ENCODE assay signal across 9 cellular contexts in the genomic region with DNA sequence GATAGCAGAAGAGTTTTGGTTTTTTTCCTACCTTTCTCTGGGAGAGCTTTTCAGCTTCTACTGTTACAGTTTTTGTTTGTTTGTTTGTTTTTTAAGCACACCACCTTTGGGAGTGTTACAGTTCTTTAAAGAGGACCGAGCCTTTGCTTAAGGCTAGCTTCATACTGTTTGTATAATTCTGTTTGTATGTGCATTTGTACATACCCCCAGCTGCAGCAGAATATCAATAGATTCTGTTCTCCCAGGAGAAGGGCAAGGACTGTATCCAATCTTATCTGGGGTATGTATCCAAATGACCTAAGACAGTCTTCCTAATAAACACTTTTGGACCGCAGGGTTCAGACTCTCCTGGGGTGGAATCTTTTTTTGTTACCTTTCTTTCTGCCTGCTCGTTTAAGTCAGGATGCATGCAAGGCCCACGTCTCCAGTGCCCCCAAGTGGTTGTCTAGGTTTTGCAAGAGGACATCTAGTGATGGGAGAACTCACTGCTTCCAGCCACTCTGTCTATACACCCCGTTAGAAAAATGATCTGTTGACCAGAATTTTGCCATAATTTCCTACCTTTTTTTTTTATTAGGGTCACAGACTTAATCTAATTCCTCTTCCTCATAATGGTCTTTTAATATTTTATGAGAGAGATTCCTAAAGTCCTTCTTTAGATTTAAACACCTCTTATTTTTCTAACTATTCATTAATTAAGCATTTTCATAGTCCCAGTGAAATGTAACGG. TPM values are rescaled to one million over a fixed set of nuclear protein-coding genes. Genes with fewer than 3 reads are reported as not detected.
A peak's percentile ranks its signal among the peaks of the same experiment; 100 is the strongest.
DNase-seq lines count a peak whose midpoint lies in the region; ATAC-seq, FAIRE-seq and TF ChIP-seq lines count a peak whose summit lies in the region.
"Had no signal": no experiment of that assay in that cellular context is flagged by ENCODE, and none has a peak within 500 bp of the region (broad histone marks: within the 10 kb centered on the region; RNA-seq: fewer than 3 reads in every experiment).

No MANE protein-coding gene starts in this region.

- CTCF ChIA-PET in WTC11 (lab: Charles Lee) = interaction anchor here (0.6 to 1.5 kb wide), 9 partner anchors 8 to 297 kb away, joined by 3 to 7 read pairs (median 4); a partner anchor contains a TSS

- H3K27me3 Mint-ChIP-seq in WTC11 (ENCODE audit: low read depth) = peaks cover 13% of the 10 kb centered on the region

- TF ChIP-seq CTCF in WTC11 (IDR thresholded peaks at IDR 0.05) (peak; percentile 43; the same call in 1 of the 2 replicates), bronchial epithelial cell (IDR thresholded peaks at IDR 0.05; ENCODE audit: insufficient read depth, low read length, severe bottlenecking) (peak; percentile 79), kidney epithelial cell (IDR thresholded peaks at IDR 0.05; ENCODE audit: insufficient read depth, low read length, poor library complexity, severe bottlenecking) (peak; percentile 92)

- DNase-seq in NCI-H1417 (lab: John Stamatoyannopoulos, UW) (peak; percentile 60 to 78 (median 63)), NCI-H1417 treated with DMSO at 0.1 percent for 48 hours (lab: John Stamatoyannopoulos, UW) (no peak), NCI-H2196 (lab: John Stamatoyannopoulos, UW; ENCODE audit: unreplicated experiment) (peak; percentile 61), WTC11 (ENCODE audit: low spot score) (peak; percentile 63), bronchial epithelial cell (ENCODE audit: low read depth) (peak; percentile 71), kidney epithelial cell (ENCODE audit: low read depth) (peak; percentile 31)
- peak; percentile 52 to 58 for DNase-seq in stimulated activated CD4-positive, alpha-beta T cell treated with anti-CD3 and anti-CD28 coated beads, Interleukin-4, amount 100 ng/mL, for 4 hours

- H3K27me3 ChIP-seq in bronchial epithelial cell (ENCODE audit: control insufficient read depth, insufficient read depth, low read length) (no peaks in the 10 kb centered on the region), kidney epithelial cell (ENCODE audit: control insufficient read depth, insufficient read depth, low read length) (no peaks in the 10 kb centered on the region)
- H3K27me3 ChIP-seq: BLaER1 had no signal

- H3K4me3 Mint-ChIP-seq in WTC11 = no peak overlapping the region

- POLR2A ChIA-PET in WTC11 (lab: Charles Lee) = no interaction called here

- no peaks in the 10 kb centered on the region for H3K36me3 Mint-ChIP-seq in WTC11

- no peaks in the 10 kb centered on the region for H3K9me3 Mint-ChIP-seq in WTC11

- ATAC-seq in HG02981 (IDR thresholded peaks at IDR 0.05; ENCODE audit: unreplicated experiment) = peak; percentile 82
- peak; percentile 94 for ATAC-seq in WTC11

- H3K4me1 Mint-ChIP-seq in WTC11 = peaks cover 13% of the 10 kb centered on the region

- H3K27ac Mint-ChIP-seq in WTC11 = no peak overlapping the region

- no peak for FAIRE-seq in bronchial epithelial cell (lab: Jason Lieb, UNC)

- H3K36me3 ChIP-seq in bronchial epithelial cell (ENCODE audit: control insufficient read depth, insufficient read depth, low read length) (no peaks in the 10 kb centered on the region), kidney epithelial cell (ENCODE audit: control insufficient read depth, insufficient read depth, low read length) (no peaks in the 10 kb centered on the region)
- H3K36me3 ChIP-seq: BLaER1 had no signal

- H3K4me3 ChIP-seq in bronchial epithelial cell (ENCODE audit: low read depth, low read length) (no peak overlapping the region), kidney epithelial cell (ENCODE audit: low read depth, low read length) (no peak overlapping the region)
- H3K4me3 ChIP-seq: BLaER1 had no signal

TF ChIP-seq in WTC11, 78 proteins besides CTCF, POLR2A, EP300 and RAD21:
- TF ChIP-seq GABPB1 (CRISPR knock-in tag; IDR thresholded peaks at IDR 0.05) (no peak), SMAD3 (CRISPR knock-in tag; IDR thresholded peaks at IDR 0.05; ENCODE audit: borderline replicate concordance) (no peak), CREB1 (CRISPR knock-in tag; IDR thresholded peaks at IDR 0.05) (no peak), ZBTB21 (CRISPR knock-in tag; IDR thresholded peaks at IDR 0.05; ENCODE audit: borderline replicate concordance) (no peak), NR3C1 (CRISPR knock-in tag; conservative IDR thresholded peaks at IDR 0.05; ENCODE audit: low read depth) (no peak), RELA (CRISPR knock-in tag; IDR thresholded peaks at IDR 0.05; ENCODE audit: borderline replicate concordance) (no peak), ZNF263 (CRISPR knock-in tag; IDR thresholded peaks at IDR 0.05; ENCODE audit: low read depth) (no peak), NR2C2 (CRISPR knock-in tag; IDR thresholded peaks at IDR 0.05) (no peak), GTF2I (CRISPR knock-in tag; conservative IDR thresholded peaks at IDR 0.05) (no peak), ESRRA (CRISPR knock-in tag; IDR thresholded peaks at IDR 0.05; ENCODE audit: borderline replicate concordance) (no peak), ZNF396 (CRISPR knock-in tag; IDR thresholded peaks at IDR 0.05; ENCODE audit: borderline replicate concordance) (no peak), RORB (CRISPR knock-in tag; IDR thresholded peaks at IDR 0.05) (no peak), KAT7 (CRISPR knock-in tag; IDR thresholded peaks at IDR 0.05; ENCODE audit: borderline replicate concordance) (no peak)
- TF ChIP-seq, protein P1, sequence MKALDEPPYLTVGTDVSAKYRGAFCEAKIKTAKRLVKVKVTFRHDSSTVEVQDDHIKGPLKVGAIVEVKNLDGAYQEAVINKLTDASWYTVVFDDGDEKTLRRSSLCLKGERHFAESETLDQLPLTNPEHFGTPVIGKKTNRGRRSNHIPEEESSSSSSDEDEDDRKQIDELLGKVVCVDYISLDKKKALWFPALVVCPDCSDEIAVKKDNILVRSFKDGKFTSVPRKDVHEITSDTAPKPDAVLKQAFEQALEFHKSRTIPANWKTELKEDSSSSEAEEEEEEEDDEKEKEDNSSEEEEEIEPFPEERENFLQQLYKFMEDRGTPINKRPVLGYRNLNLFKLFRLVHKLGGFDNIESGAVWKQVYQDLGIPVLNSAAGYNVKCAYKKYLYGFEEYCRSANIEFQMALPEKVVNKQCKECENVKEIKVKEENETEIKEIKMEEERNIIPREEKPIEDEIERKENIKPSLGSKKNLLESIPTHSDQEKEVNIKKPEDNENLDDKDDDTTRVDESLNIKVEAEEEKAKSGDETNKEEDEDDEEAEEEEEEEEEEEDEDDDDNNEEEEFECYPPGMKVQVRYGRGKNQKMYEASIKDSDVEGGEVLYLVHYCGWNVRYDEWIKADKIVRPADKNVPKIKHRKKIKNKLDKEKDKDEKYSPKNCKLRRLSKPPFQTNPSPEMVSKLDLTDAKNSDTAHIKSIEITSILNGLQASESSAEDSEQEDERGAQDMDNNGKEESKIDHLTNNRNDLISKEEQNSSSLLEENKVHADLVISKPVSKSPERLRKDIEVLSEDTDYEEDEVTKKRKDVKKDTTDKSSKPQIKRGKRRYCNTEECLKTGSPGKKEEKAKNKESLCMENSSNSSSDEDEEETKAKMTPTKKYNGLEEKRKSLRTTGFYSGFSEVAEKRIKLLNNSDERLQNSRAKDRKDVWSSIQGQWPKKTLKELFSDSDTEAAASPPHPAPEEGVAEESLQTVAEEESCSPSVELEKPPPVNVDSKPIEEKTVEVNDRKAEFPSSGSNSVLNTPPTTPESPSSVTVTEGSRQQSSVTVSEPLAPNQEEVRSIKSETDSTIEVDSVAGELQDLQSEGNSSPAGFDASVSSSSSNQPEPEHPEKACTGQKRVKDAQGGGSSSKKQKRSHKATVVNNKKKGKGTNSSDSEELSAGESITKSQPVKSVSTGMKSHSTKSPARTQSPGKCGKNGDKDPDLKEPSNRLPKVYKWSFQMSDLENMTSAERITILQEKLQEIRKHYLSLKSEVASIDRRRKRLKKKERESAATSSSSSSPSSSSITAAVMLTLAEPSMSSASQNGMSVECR (CRISPR knock-in tag; IDR thresholded peaks at IDR 0.05; ENCODE audit: borderline replicate concordance) = no peak
- TF ChIP-seq, protein P2, sequence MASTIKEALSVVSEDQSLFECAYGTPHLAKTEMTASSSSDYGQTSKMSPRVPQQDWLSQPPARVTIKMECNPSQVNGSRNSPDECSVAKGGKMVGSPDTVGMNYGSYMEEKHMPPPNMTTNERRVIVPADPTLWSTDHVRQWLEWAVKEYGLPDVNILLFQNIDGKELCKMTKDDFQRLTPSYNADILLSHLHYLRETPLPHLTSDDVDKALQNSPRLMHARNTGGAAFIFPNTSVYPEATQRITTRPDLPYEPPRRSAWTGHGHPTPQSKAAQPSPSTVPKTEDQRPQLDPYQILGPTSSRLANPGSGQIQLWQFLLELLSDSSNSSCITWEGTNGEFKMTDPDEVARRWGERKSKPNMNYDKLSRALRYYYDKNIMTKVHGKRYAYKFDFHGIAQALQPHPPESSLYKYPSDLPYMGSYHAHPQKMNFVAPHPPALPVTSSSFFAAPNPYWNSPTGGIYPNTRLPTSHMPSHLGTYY (CRISPR knock-in tag; IDR thresholded peaks at IDR 0.05) = no peak

RNA-seq across cellular contexts. Expression of a gene that starts 23.9 kb away (rescaled TPM):
- total RNA-seq in WTC11 (2021) (16.4 to 18.3 TPM (median 16.4 TPM) in 3 replicates), bronchial epithelial cell (12.1 and 16.4 TPM in 2 replicates), kidney epithelial cell (7.1 and 9.3 TPM in 2 replicates)
